Comparison of ENCODE assay signal across 8 cellular contexts in genomic region chr16:30378236-30379164, GRCh38. TPM values are rescaled to one million over a fixed set of nuclear protein-coding genes. Genes with fewer than 3 reads are reported as not detected.
A peak's percentile ranks its signal among the peaks of the same experiment; 100 is the strongest.
DNase-seq lines count a peak whose midpoint lies in the region; ATAC-seq and TF ChIP-seq lines count a peak whose summit lies in the region.

No MANE protein-coding gene starts in this region.

- no peaks in the 10 kb centered on the region; a peak in 2 of 22 replicates for H4K20me1 ChIP-seq in BLaER1 treated with 17β-estradiol and CSF1 and Interleukin-3, amounts not matched to agents 10 nM and 100 nM

- no peaks in the 10 kb centered on the region for H3K36me3 ChIP-seq in BLaER1 treated with 17β-estradiol and CSF1 and Interleukin-3, amounts not matched to agents 10 nM and 100 nM
- H3K36me3 ChIP-seq in left lung: no peaks in the 10 kb centered on the region

- peak overlapping the region; percentile 100 for H3K27ac Mint-ChIP-seq in activated CD4-positive, alpha-beta T cell treated with anti-CD3 and anti-CD28 coated beads, Interleukin-2, amount 10 ng/mL, durations not matched to agents 24 days and 14 days

- H3K36me3 Mint-ChIP-seq in activated CD4-positive, alpha-beta T cell treated with anti-CD3 and anti-CD28 coated beads, Interleukin-2, amount 10 ng/mL, durations not matched to agents 24 days and 14 days (ENCODE audit: low read depth): peaks cover 19% of the 10 kb centered on the region

- intact Hi-C loops in activated CD4-positive, alpha-beta T cell treated with anti-CD3 and anti-CD28 coated beads, Interleukin-2, amount 10 ng/mL, durations not matched to agents 24 days and 14 days (cut with micrococcal nuclease): loop anchor here (1.0 to 10.0 kb wide), 8 partner anchors 8 to 384 kb away; partner anchors contain the start of genes FBRS, HIRIP3, INO80E and PRR14
- intact Hi-C loops in left lung (cut with DNase I): no loop called here

- H3K9me3 ChIP-seq in BLaER1 treated with 17β-estradiol and CSF1 and Interleukin-3, amounts not matched to agents 10 nM and 100 nM (replicated peaks in 1 of 11): no peaks in the 10 kb centered on the region
- H3K9me3 ChIP-seq in left lung: no peaks in the 10 kb centered on the region

- H3K27me3 Mint-ChIP-seq in activated CD4-positive, alpha-beta T cell treated with anti-CD3 and anti-CD28 coated beads, Interleukin-2, amount 10 ng/mL, durations not matched to agents 24 days and 14 days: no peaks in the 10 kb centered on the region

- H3K4me2 ChIP-seq in BLaER1 treated with 17β-estradiol and CSF1 and Interleukin-3, amounts not matched to agents 10 nM and 100 nM: peak overlapping the region; percentile 95 to 100 (median 100)

- H3K9ac ChIP-seq in BLaER1 treated with 17β-estradiol and CSF1 and Interleukin-3, amounts not matched to agents 10 nM and 100 nM: peak overlapping the region; percentile 90 to 98 (median 94)

- H3K27me3 ChIP-seq in BLaER1 treated with 17β-estradiol and CSF1 and Interleukin-3, amounts not matched to agents 10 nM and 100 nM: no peaks in the 10 kb centered on the region
- H3K27me3 ChIP-seq in left lung: no peaks in the 10 kb centered on the region

- peaks cover 43% of the 10 kb centered on the region for H3K4me1 Mint-ChIP-seq in activated CD4-positive, alpha-beta T cell treated with anti-CD3 and anti-CD28 coated beads, Interleukin-2, amount 10 ng/mL, durations not matched to agents 24 days and 14 days

- H3K4me3 ChIP-seq in BLaER1 treated with 17β-estradiol and CSF1 and Interleukin-3, amounts not matched to agents 10 nM and 100 nM: peak overlapping the region; percentile 67 to 81 (median 72)
- H3K4me3 ChIP-seq in coronary artery: peak overlapping the region; percentile 85
- H3K4me3 ChIP-seq in left lung: peak overlapping the region; percentile 45 to 69

- DNase-seq in NCI-H524 treated with DMSO at 0.1 percent for 48 hours (lab: John Stamatoyannopoulos, UW): peak; percentile 69
- peak; percentile 99 for DNase-seq in activated CD4-positive, alpha-beta T cell treated with anti-CD3 and anti-CD28 coated beads, Interleukin-2, amount 10 ng/mL, durations not matched to agents 24 days and 14 days
- DNase-seq in coronary artery (ENCODE audit: low spot score): peak; percentile 99
- DNase-seq in left lung: peak; percentile 99 to 100
- DNase-seq in stimulated activated CD4-positive, alpha-beta T cell treated with anti-CD3 and anti-CD28 coated beads, Interleukin-2, amount 100 ng/mL, for 4 hours (ENCODE audit: low read depth): peak; percentile 98

- H3K27ac ChIP-seq in BLaER1 treated with 17β-estradiol and CSF1 and Interleukin-3, amounts not matched to agents 10 nM and 100 nM: peak overlapping the region; percentile 97 to 100 (median 98)
- peak overlapping the region; percentile 95 to 99 for H3K27ac ChIP-seq in coronary artery
- H3K27ac ChIP-seq in left lung: peak overlapping the region; percentile 99 to 100

- peak; percentile 86 for ATAC-seq in GM19324 (IDR thresholded peaks at IDR 0.05; ENCODE audit: low FRiP score, unreplicated experiment)
- peak; percentile 84 for ATAC-seq in HG03460 (IDR thresholded peaks at IDR 0.05; ENCODE audit: unreplicated experiment)
- ATAC-seq in left lung: peak; percentile 97

- TF ChIP-seq CTCF in coronary artery (IDR thresholded peaks at IDR 0.05): no peak
- no peak for TF ChIP-seq CTCF in left lung (IDR thresholded peaks at IDR 0.05)

- H3K9me3 Mint-ChIP-seq in activated CD4-positive, alpha-beta T cell treated with anti-CD3 and anti-CD28 coated beads, Interleukin-2, amount 10 ng/mL, durations not matched to agents 24 days and 14 days: peaks cover under 1% of the 10 kb centered on the region

- peak overlapping the region; percentile 99 for H3K4me3 Mint-ChIP-seq in activated CD4-positive, alpha-beta T cell treated with anti-CD3 and anti-CD28 coated beads, Interleukin-2, amount 10 ng/mL, durations not matched to agents 24 days and 14 days

- peaks cover 54 to 88% (median 71%) of the 10 kb centered on the region in 10 experiments for H3K4me1 ChIP-seq in BLaER1 treated with 17β-estradiol and CSF1 and Interleukin-3, amounts not matched to agents 10 nM and 100 nM
- H3K4me1 ChIP-seq in left lung: peaks cover 4 to 33% of the 10 kb centered on the region in 2 donors

RNA-seq across cellular contexts. Expression of gene SEPTIN1, which starts 3.9 kb away (rescaled TPM):
- total RNA-seq in activated CD4-positive, alpha-beta T cell treated with anti-CD3 and anti-CD28 coated beads, Interleukin-2, amount 10 ng/mL, durations not matched to agents 24 days and 14 days: 162 and 163 TPM in 2 replicates
- 1 to 10 TPM; 2.9 to 6.3 TPM for total RNA-seq in left lung

RNA-seq across cellular contexts. Expression of gene MYL11, which starts 3.9 kb away (rescaled TPM):
- 1.0 and 1.3 TPM in 2 replicates for total RNA-seq in activated CD4-positive, alpha-beta T cell treated with anti-CD3 and anti-CD28 coated beads, Interleukin-2, amount 10 ng/mL, durations not matched to agents 24 days and 14 days
- 1 to 10 TPM in 1 of 2 donors, not detected in 1; 1.6 TPM for total RNA-seq in left lung

RNA-seq across cellular contexts. Expression of gene TBC1D10B, which starts 8.2 kb away (rescaled TPM):
- 68.9 TPM in 2 replicates for total RNA-seq in activated CD4-positive, alpha-beta T cell treated with anti-CD3 and anti-CD28 coated beads, Interleukin-2, amount 10 ng/mL, durations not matched to agents 24 days and 14 days
- total RNA-seq in left lung: 10 to 100 TPM; 32.7 to 43.7 TPM

RNA-seq across cellular contexts. Expression of gene ZNF48, which starts 16.7 kb away (rescaled TPM):
- 16.5 and 18.3 TPM in 2 replicates for total RNA-seq in activated CD4-positive, alpha-beta T cell treated with anti-CD3 and anti-CD28 coated beads, Interleukin-2, amount 10 ng/mL, durations not matched to agents 24 days and 14 days
- total RNA-seq in left lung: 1 to 10 TPM; 7.0 TPM

RNA-seq across cellular contexts. Expression of gene CD2BP2, which starts 23.4 kb away (rescaled TPM):
- total RNA-seq in activated CD4-positive, alpha-beta T cell treated with anti-CD3 and anti-CD28 coated beads, Interleukin-2, amount 10 ng/mL, durations not matched to agents 24 days and 14 days: 80.5 and 93.2 TPM in 2 replicates
- total RNA-seq in left lung: 10 to 100 TPM; 53.2 to 57.6 TPM

Comparison
In these comparisons a context has a peak if more than half of its experiments do, and no peak if none do; other contexts are left out.
1. Peak in every context shown above with its lines: DNase-seq, ATAC-seq, H3K4me3 ChIP-seq and H3K27ac ChIP-seq.
2. RNA of gene SEPTIN1, which starts 3.9 kb away (total RNA-seq): 162 to 163 TPM in activated CD4-positive, alpha-beta T cell treated with anti-CD3 and anti-CD28 coated beads, Interleukin-2, amount 10 ng/mL, durations not matched to agents 24 days and 14 days; 2.9 to 6.3 TPM in left lung; every median in the first group is over 10 times any median in the second.